9 cellular contexts compared by ENCODE assay signal in the genomic region with DNA sequence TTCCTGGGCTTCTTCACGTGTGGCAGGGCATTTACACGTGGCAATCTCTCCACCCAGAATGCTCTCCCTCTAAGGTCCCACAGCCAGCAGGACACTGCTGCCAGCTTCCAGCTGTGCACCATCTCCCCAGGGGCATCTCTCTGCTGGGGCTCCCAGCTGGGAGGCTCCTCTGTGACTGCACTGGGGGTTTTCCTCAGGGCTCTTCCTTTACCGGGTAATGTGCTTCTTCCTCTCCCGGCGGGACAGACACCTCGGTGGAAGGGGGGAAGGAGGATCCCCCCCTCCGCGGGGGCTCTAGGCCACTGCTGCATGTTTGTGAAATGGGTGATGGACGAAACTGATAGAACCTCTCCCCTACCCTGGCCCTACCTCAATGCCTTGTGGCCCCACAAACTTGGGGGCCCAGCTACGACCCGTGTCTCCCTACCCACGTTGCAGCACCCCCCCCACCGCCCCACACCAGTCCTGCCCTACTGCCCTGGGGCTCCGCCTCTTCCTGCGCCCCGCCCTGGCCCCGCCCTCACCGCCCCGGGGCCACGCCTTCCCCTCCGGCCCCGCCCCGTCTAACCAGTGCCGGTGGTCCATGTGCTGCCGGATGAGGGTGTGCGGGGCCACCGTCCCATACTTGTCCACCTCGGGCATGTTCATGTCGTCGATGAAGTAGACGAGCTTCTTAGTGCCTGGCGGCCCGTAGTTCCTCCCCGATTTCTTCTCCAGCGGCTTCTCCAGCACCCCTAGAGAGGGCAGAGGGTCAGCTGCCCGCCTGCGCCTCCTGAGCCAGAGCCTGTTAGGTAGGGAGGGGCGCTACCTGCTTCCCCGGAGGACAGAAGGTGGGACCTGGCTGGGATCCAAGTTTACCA.
A peak's percentile ranks its signal among the peaks of the same experiment; 100 is the strongest.
DNase-seq lines count a peak whose midpoint lies in the region; ATAC-seq and TF ChIP-seq lines count a peak whose summit lies in the region.
"Had no signal": no experiment of that assay in that cellular context is flagged by ENCODE, and none has a peak within 500 bp of the region (broad histone marks: within the 10 kb centered on the region; RNA-seq: fewer than 3 reads in every experiment).

No MANE protein-coding gene starts in this region.

- H3K4me1 ChIP-seq in duodenal mucosa (ENCODE audit: control insufficient read depth in 1 of 2, insufficient read depth in 2 of 2, low read length in 2 of 2): peaks cover 6 to 14% of the 10 kb centered on the region in 2 donors
- H3K4me1 ChIP-seq: parathyroid adenoma had no signal

- peaks cover 11% of the 10 kb centered on the region for H3K27me3 Mint-ChIP-seq in CD4-positive, alpha-beta T cell
- H3K27me3 Mint-ChIP-seq in neural crest cell (ENCODE audit: low read depth): peaks cover 17% of the 10 kb centered on the region
- peaks cover 20% of the 10 kb centered on the region for H3K27me3 Mint-ChIP-seq in type B pancreatic cell
- no peaks in the 10 kb centered on the region for H3K27me3 Mint-ChIP-seq in glutamatergic neuron (ENCODE audit: unreplicated experiment)

- ATAC-seq in CD4-positive, alpha-beta T cell (ENCODE audit: poor library complexity): peak; percentile 95
- ATAC-seq in HG02798 (IDR thresholded peaks at IDR 0.05; ENCODE audit: poor library complexity, unreplicated experiment) (peak; percentile 58), GM18519 (IDR thresholded peaks at IDR 0.05; ENCODE audit: low FRiP score, unreplicated experiment) (no peak)

- TF ChIP-seq CTCF in CD4-positive, alpha-beta T cell (IDR thresholded peaks at IDR 0.05): no peak
- TF ChIP-seq CTCF in neural crest cell (conservative IDR thresholded peaks at IDR 0.05): no peak
- TF ChIP-seq CTCF in type B pancreatic cell (conservative IDR thresholded peaks at IDR 0.05): no peak
- TF ChIP-seq CTCF in glutamatergic neuron (IDR thresholded peaks at IDR 0.05; ENCODE audit: partially characterized antibody, unreplicated experiment): no peak

- no peaks in the 10 kb centered on the region for H3K36me3 ChIP-seq in duodenal mucosa (ENCODE audit: control insufficient read depth in 1 of 2, insufficient read depth in 2 of 2, low read length in 2 of 2)

- no peak overlapping the region for H3K27ac ChIP-seq in CD4-positive, alpha-beta T cell (ENCODE audit: low read depth, low read length)
- H3K27ac ChIP-seq in duodenal mucosa (ENCODE audit: low read depth, low read length): no peak overlapping the region
- H3K27ac ChIP-seq: parathyroid adenoma had no signal

- peaks cover 13% of the 10 kb centered on the region for H3K4me1 Mint-ChIP-seq in CD4-positive, alpha-beta T cell (ENCODE audit: low read depth)
- H3K4me1 Mint-ChIP-seq in neural crest cell (no peaks in the 10 kb centered on the region), type B pancreatic cell (ENCODE audit: unreplicated experiment) (peaks cover 4% of the 10 kb centered on the region), glutamatergic neuron (ENCODE audit: low read depth, unreplicated experiment) (peaks cover 9% of the 10 kb centered on the region)

- peak overlapping the region; percentile 50 for H3K4me3 Mint-ChIP-seq in CD4-positive, alpha-beta T cell
- H3K4me3 Mint-ChIP-seq in neural crest cell: no peak overlapping the region
- H3K4me3 Mint-ChIP-seq in type B pancreatic cell: peak overlapping the region; percentile 59
- H3K4me3 Mint-ChIP-seq in glutamatergic neuron (ENCODE audit: unreplicated experiment): no peak overlapping the region

- intact Hi-C loops in CD4-positive, alpha-beta T cell (cut with DNase I, micrococcal nuclease): no loop called here

- H3K9me3 Mint-ChIP-seq in CD4-positive, alpha-beta T cell: no peaks in the 10 kb centered on the region
- no peaks in the 10 kb centered on the region for H3K9me3 Mint-ChIP-seq in neural crest cell
- H3K9me3 Mint-ChIP-seq in type B pancreatic cell: no peaks in the 10 kb centered on the region
- peaks cover 8% of the 10 kb centered on the region for H3K9me3 Mint-ChIP-seq in glutamatergic neuron (ENCODE audit: unreplicated experiment)

- POLR2A ChIA-PET in CD4-positive, alpha-beta T cell (lab: Charles Lee): no interaction called here

- peak overlapping the region; percentile 60 to 65 for H3K4me3 ChIP-seq in duodenal mucosa (ENCODE audit: low read depth in 1 of 2, low read length in 2 of 2)

- CTCF ChIA-PET in CD4-positive, alpha-beta T cell (lab: Charles Lee): no interaction called here

- H3K9me3 ChIP-seq in CD4-positive, alpha-beta T cell (ENCODE audit: control insufficient read depth, low read length): no peaks in the 10 kb centered on the region
- H3K9me3 ChIP-seq in duodenal mucosa (ENCODE audit: control insufficient read depth in 1 of 2, low read length in 2 of 2): no peaks in the 10 kb centered on the region

- H3K36me3 Mint-ChIP-seq in CD4-positive, alpha-beta T cell (ENCODE audit: low read depth): no peaks in the 10 kb centered on the region
- H3K36me3 Mint-ChIP-seq in neural crest cell (ENCODE audit: low read depth) (no peaks in the 10 kb centered on the region), type B pancreatic cell (no peaks in the 10 kb centered on the region), glutamatergic neuron (ENCODE audit: unreplicated experiment) (no peaks in the 10 kb centered on the region)

- H3K9ac ChIP-seq in duodenal mucosa (ENCODE audit: low read depth in 1 of 2, low read length in 2 of 2): no peak overlapping the region
- H3K9ac ChIP-seq: parathyroid adenoma had no signal

- peak; percentile 33 to 73 (median 54) for DNase-seq in CD4-positive, alpha-beta T cell
- DNase-seq in activated CD4-positive, alpha-beta T cell treated with anti-CD3 and anti-CD28 coated beads for 1 hour: peak; percentile 35
- DNase-seq in neural crest cell (ENCODE audit: low read depth, low spot score): peak; percentile 18
- no peak for DNase-seq in type B pancreatic cell (ENCODE audit: extremely low spot score, unreplicated experiment)
- DNase-seq in glutamatergic neuron: no peak

- no peak overlapping the region for H3K27ac Mint-ChIP-seq in CD4-positive, alpha-beta T cell
- H3K27ac Mint-ChIP-seq in neural crest cell (ENCODE audit: unreplicated experiment) (no peak overlapping the region), type B pancreatic cell (no peak overlapping the region), glutamatergic neuron (ENCODE audit: unreplicated experiment) (no peak overlapping the region)

- no peaks in the 10 kb centered on the region for H3K27me3 ChIP-seq in CD4-positive, alpha-beta T cell (ENCODE audit: control insufficient read depth, insufficient read depth, low read length)
- peaks cover 0 to 2% of the 10 kb centered on the region in 2 donors for H3K27me3 ChIP-seq in duodenal mucosa (ENCODE audit: control insufficient read depth in 1 of 2, insufficient read depth in 2 of 2, low read length in 2 of 2)

Comparison
In these comparisons a context has a peak if more than half of its experiments do, and no peak if none do; other contexts are left out.
1. DNase-seq: peak in CD4-positive, alpha-beta T cell (10 of 10), activated CD4-positive, alpha-beta T cell treated with anti-CD3 and anti-CD28 coated beads for 1 hour (single experiment) and neural crest cell (single experiment); none in type B pancreatic cell (single experiment) and glutamatergic neuron (single experiment).
2. H3K4me3 Mint-ChIP-seq: peak in CD4-positive, alpha-beta T cell (single experiment) and type B pancreatic cell (single experiment); none in neural crest cell (single experiment) and glutamatergic neuron (single experiment).